In genomic region chr6:7058250-7058923, GRCh38 we compare ENCODE assay signal across 9 cellular contexts. TPM values are rescaled to one million over a fixed set of nuclear protein-coding genes. Genes with fewer than 3 reads are reported as not detected.
DNase-seq lines count a peak whose midpoint lies in the region; ATAC-seq and TF ChIP-seq lines count a peak whose summit lies in the region.
"Had no signal": no experiment of that assay in that cellular context is flagged by ENCODE, and none has a peak within 500 bp of the region (broad histone marks: within the 10 kb centered on the region; RNA-seq: fewer than 3 reads in every experiment).

No MANE protein-coding gene starts in this region.

- H3K4me3 Mint-ChIP-seq in activated T-helper 17 cell treated with anti-CD3 and anti-CD28 coated beads, Interleukin-2, amount 50 U/mL, for 72 hours, result no peak overlapping the region
- H3K4me3 Mint-ChIP-seq: neural crest cell had no signal

- no peaks in the 10 kb centered on the region for H3K36me3 ChIP-seq in right lobe of liver

- intact Hi-C loops in right lobe of liver (cut with DNase I), result no loop called here

- H3K27me3 Mint-ChIP-seq in activated T-helper 17 cell treated with anti-CD3 and anti-CD28 coated beads, Interleukin-2, amount 50 U/mL, for 72 hours, result no peaks in the 10 kb centered on the region

- DNase-seq in AG09319 (ENCODE audit: extremely low read depth, low read depth) (peak; percentile 47), HuH-7.5 (ENCODE audit: low spot score) (peak; percentile 41), right lobe of liver (peak; percentile 41 to 70 (median 59)), SK-N-DZ (ENCODE audit: low spot score) (no peak), retina (no peak)

- H3K4me3 ChIP-seq in right lobe of liver, result no peak overlapping the region

- H3K27me3 ChIP-seq in right lobe of liver, result no peaks in the 10 kb centered on the region

- H3K27ac ChIP-seq in right lobe of liver, result peak overlapping the region in 1 of 3 donors; percentile 52

- WGBS in right lobe of liver (ENCODE audit: insufficient coverage, low coverage, low lambda C conversion rate, missing lambda C conversion rate), result 57% methylated on average over 4 of the region's 4 CpGs

- H3K4me1 ChIP-seq in right lobe of liver, result peaks cover 0 to 8% (median 4%) of the 10 kb centered on the region in 4 donors

- no peaks in the 10 kb centered on the region for H3K9me3 Mint-ChIP-seq in activated T-helper 17 cell treated with anti-CD3 and anti-CD28 coated beads, Interleukin-2, amount 50 U/mL, for 72 hours
- H3K9me3 Mint-ChIP-seq: neural crest cell had no signal

- ATAC-seq in activated T-helper 17 cell treated with anti-CD3 and anti-CD28 coated beads, Interleukin-2, amount 50 U/mL, for 72 hours (replicated peaks), result peak; percentile 93
- peak; percentile 93 to 98 (median 95) for ATAC-seq in right lobe of liver
- ATAC-seq in GM19324 (IDR thresholded peaks at IDR 0.05; ENCODE audit: low FRiP score, unreplicated experiment), result no peak
- no peak for ATAC-seq in GM19328 (IDR thresholded peaks at IDR 0.05; ENCODE audit: unreplicated experiment)

- H3K36me3 Mint-ChIP-seq in activated T-helper 17 cell treated with anti-CD3 and anti-CD28 coated beads, Interleukin-2, amount 50 U/mL, for 72 hours (ENCODE audit: low read depth), result no peaks in the 10 kb centered on the region

- TF ChIP-seq CTCF in AG09319 (IDR thresholded peaks at IDR 0.05; ENCODE audit: low read depth, low read length) (no peak), right lobe of liver (IDR thresholded peaks at IDR 0.05) (no peak)

- TF ChIP-seq POLR2A in right lobe of liver (IDR thresholded peaks at IDR 0.05), result peak; percentile 79

- H3K27ac Mint-ChIP-seq in activated T-helper 17 cell treated with anti-CD3 and anti-CD28 coated beads, Interleukin-2, amount 50 U/mL, for 72 hours, result no peak overlapping the region

- no peaks in the 10 kb centered on the region for H3K9me3 ChIP-seq in right lobe of liver

- no peaks in the 10 kb centered on the region for H3K4me1 Mint-ChIP-seq in activated T-helper 17 cell treated with anti-CD3 and anti-CD28 coated beads, Interleukin-2, amount 50 U/mL, for 72 hours
- H3K4me1 Mint-ChIP-seq: neural crest cell had no signal

RNA-seq across cellular contexts. Expression of gene RREB1, which starts 49.4 kb away (rescaled TPM):
- total RNA-seq in activated T-helper 17 cell treated with anti-CD3 and anti-CD28 coated beads, Interleukin-2, amount 50 U/mL, for 72 hours, result 10 to 100 TPM; 14.8 to 21.9 TPM
- total RNA-seq in right lobe of liver, result 10 to 100 TPM; 28.7 to 46.3 (median 39.6) TPM
- 0.13 TPM in 1 of 2 replicates, not detected in the other for polyA plus RNA-seq in SK-N-DZ (2014; cell fraction: cytosol; rRNA removed)
- not detected in 2 replicates for polyA plus RNA-seq in SK-N-DZ (2014; cell fraction: nucleus; rRNA removed)

Comparison
In these comparisons a context has a peak if more than half of its experiments do, and no peak if none do; other contexts are left out.
1. DNase-seq: peak in AG09319 (single experiment), HuH-7.5 (single experiment) and right lobe of liver (3 of 3); none in SK-N-DZ (single experiment) and retina (single experiment).
2. ATAC-seq: peak in activated T-helper 17 cell treated with anti-CD3 and anti-CD28 coated beads, Interleukin-2, amount 50 U/mL, for 72 hours (single experiment) and right lobe of liver (4 of 4); none in GM19324 (single experiment) and GM19328 (single experiment).